Comparison of ENCODE assay signal across 11 cellular contexts in the genomic region with DNA sequence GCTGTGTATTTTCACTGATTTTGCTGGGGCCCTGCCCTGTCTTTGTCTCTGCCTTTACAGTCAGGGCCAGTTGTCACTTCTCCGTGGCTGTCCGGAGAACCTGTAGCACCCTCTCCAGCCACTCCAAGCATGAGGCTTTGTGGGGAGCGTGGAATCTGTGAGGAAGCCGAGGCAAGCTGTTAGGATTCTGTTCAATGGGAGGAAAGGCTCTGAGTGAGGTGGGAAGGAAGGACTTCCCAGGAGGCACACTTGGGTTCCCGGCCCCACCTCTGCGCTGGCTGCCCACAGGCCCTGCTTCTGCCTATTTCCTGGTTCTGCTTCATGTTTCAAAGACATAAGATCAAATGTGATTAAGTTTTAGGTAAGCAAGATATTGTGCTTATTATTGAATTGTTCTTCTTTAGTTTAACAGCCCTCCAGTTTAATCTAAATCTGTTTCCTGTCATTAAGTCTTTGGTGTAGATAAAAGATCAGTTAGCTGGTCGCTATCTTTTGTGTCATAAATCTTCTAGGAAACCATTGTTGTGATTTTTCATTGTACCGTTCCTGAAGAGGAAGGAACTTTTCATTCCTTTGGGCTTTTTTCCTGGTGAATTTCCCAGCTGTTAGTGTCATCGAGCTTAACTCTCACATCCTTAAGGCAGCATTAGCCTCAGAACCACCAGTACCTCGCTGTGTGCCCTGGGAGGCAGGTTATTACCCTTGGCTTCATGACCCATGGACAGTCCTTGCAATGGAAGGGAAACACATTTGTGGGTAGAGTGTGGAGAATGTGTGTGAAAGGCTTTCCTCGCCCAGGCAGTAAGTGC.
DNase-seq lines count a peak whose midpoint lies in the region; ATAC-seq, FAIRE-seq and TF ChIP-seq lines count a peak whose summit lies in the region.
"Had no signal": no experiment of that assay in that cellular context is flagged by ENCODE, and none has a peak within 500 bp of the region (broad histone marks: within the 10 kb centered on the region; RNA-seq: fewer than 3 reads in every experiment).

No MANE protein-coding gene starts in this region.

- CTCF ChIA-PET in CD4-positive, alpha-beta memory T cell (lab: Charles Lee; ENCODE audit: partially characterized antibody), result interaction anchor here (0.6 to 4.2 kb wide), 6 partner anchors 8 to 576 kb away, joined by 3 to 37 read pairs (median 6); no protein-coding TSS in a partner anchor

- ATAC-seq in GM18519 (IDR thresholded peaks at IDR 0.05; ENCODE audit: low FRiP score, unreplicated experiment), result no peak
- no peak for ATAC-seq in HG03108 (IDR thresholded peaks at IDR 0.05; ENCODE audit: unreplicated experiment)

- TF ChIP-seq EP300 in sigmoid colon (IDR thresholded peaks at IDR 0.05), result no peak

- no peaks in the 10 kb centered on the region for H3K27me3 ChIP-seq in CD4-positive, alpha-beta memory T cell (ENCODE audit: insufficient read depth, low read length)
- H3K27me3 ChIP-seq in sigmoid colon, result no peaks in the 10 kb centered on the region
- H3K27me3 ChIP-seq: foreskin keratinocyte had no signal

- H3K36me3 ChIP-seq in CD4-positive, alpha-beta memory T cell (ENCODE audit: insufficient read depth, low read length), result no peaks in the 10 kb centered on the region
- no peaks in the 10 kb centered on the region for H3K36me3 ChIP-seq in sigmoid colon

- POLR2A ChIA-PET in CD4-positive, alpha-beta memory T cell (lab: Charles Lee; ENCODE audit: partially characterized antibody), result interaction anchor here (0.6 to 2.1 kb wide), 9 partner anchors 9 to 951 kb away, joined by 3 to 16 read pairs (median 4); a partner anchor contains a TSS

- H3K9me3 Mint-ChIP-seq in CD4-positive, alpha-beta memory T cell, result peaks cover 0 to 5% (median 0%) of the 10 kb centered on the region in 8 donors
- peaks cover 26% of the 10 kb centered on the region for H3K9me3 Mint-ChIP-seq in T-helper 2 cell treated with Interferon-gamma antibody and Interleukin-4, amounts not matched to agents 5 μg/mL and 100 μg/mL, for 36 hours

- no peak for FAIRE-seq in urothelium cell line (lab: Jason Lieb, UNC)

- intact Hi-C loops in CD4-positive, alpha-beta memory T cell (cut with micrococcal nuclease), result loop anchor here (2.0 to 10.0 kb wide), 3 partner anchors 182 to 532 kb away; a partner anchor contains a TSS
- intact Hi-C loops in sigmoid colon (cut with DNase I), result no loop called here

- H3K36me3 Mint-ChIP-seq in CD4-positive, alpha-beta memory T cell, result peaks cover 0 to 5% of the 10 kb centered on the region in 2 donors
- peaks cover 27% of the 10 kb centered on the region for H3K36me3 Mint-ChIP-seq in T-helper 2 cell treated with Interferon-gamma antibody and Interleukin-4, amounts not matched to agents 5 μg/mL and 100 μg/mL, for 36 hours (ENCODE audit: low read depth)

- no peak for DNase-seq in CD4-positive, alpha-beta memory T cell
- DNase-seq in T-helper 2 cell treated with Interferon-gamma antibody and Interleukin-4, amounts not matched to agents 5 μg/mL and 100 μg/mL, for 36 hours (ENCODE audit: low spot score), result no peak
- DNase-seq in fibroblast of villous mesenchyme (ENCODE audit: low read depth) (peak; percentile 6), sigmoid colon (peak; percentile 29), urothelium cell line (ENCODE audit: low spot score) (no peak), RKO (ENCODE audit: low spot score) (no peak)
- DNase-seq: Calu3, NCI-H226 had no signal

- no peak overlapping the region for H3K4me3 ChIP-seq in CD4-positive, alpha-beta memory T cell (ENCODE audit: low read length in 2 of 2)
- no peak overlapping the region for H3K4me3 ChIP-seq in fibroblast of villous mesenchyme (ENCODE audit: low read depth, low read length)
- no peak overlapping the region for H3K4me3 ChIP-seq in sigmoid colon

- no peak for TF ChIP-seq POLR2A in sigmoid colon (IDR thresholded peaks at IDR 0.05)

- H3K4me1 ChIP-seq in CD4-positive, alpha-beta memory T cell (ENCODE audit: insufficient read depth, low read length), result peaks cover 96% of the 10 kb centered on the region
- peaks cover 0 to 8% (median 2%) of the 10 kb centered on the region in 4 donors for H3K4me1 ChIP-seq in sigmoid colon

- H3K27ac Mint-ChIP-seq in CD4-positive, alpha-beta memory T cell, result peak overlapping the region; percentile 87 to 96 (median 95)
- peak overlapping the region; percentile 97 for H3K27ac Mint-ChIP-seq in T-helper 2 cell treated with Interferon-gamma antibody and Interleukin-4, amounts not matched to agents 5 μg/mL and 100 μg/mL, for 36 hours

- 26 to 48% methylated on average over 11 of the region's 11 CpGs for WGBS in sigmoid colon, 2 donors

- H3K4me1 Mint-ChIP-seq in CD4-positive, alpha-beta memory T cell, result peaks cover 61 to 98% (median 84%) of the 10 kb centered on the region in 4 donors
- H3K4me1 Mint-ChIP-seq in T-helper 2 cell treated with Interferon-gamma antibody and Interleukin-4, amounts not matched to agents 5 μg/mL and 100 μg/mL, for 36 hours (ENCODE audit: low read depth), result peaks cover 67% of the 10 kb centered on the region

- H3K4me3 Mint-ChIP-seq in CD4-positive, alpha-beta memory T cell, result peak overlapping the region in 7 of 8 donors; percentile 33 to 82 (median 71)
- peak overlapping the region; percentile 84 for H3K4me3 Mint-ChIP-seq in T-helper 2 cell treated with Interferon-gamma antibody and Interleukin-4, amounts not matched to agents 5 μg/mL and 100 μg/mL, for 36 hours

- H3K9me3 ChIP-seq in CD4-positive, alpha-beta memory T cell (ENCODE audit: control insufficient read depth in 1 of 2, low read length in 2 of 2), result no peaks in the 10 kb centered on the region
- peaks cover 0 to 2% (median 0%) of the 10 kb centered on the region in 4 donors for H3K9me3 ChIP-seq in sigmoid colon

- H3K27ac ChIP-seq in CD4-positive, alpha-beta memory T cell (ENCODE audit: low read depth, low read length), result peak overlapping the region; percentile 32
- H3K27ac ChIP-seq in sigmoid colon, result peak overlapping the region in 3 of 4 donors; percentile 15 to 63 (median 32)

- TF ChIP-seq CTCF in fibroblast of villous mesenchyme (IDR thresholded peaks at IDR 0.05; ENCODE audit: insufficient read depth, low read depth, low read length) (no peak), sigmoid colon (IDR thresholded peaks at IDR 0.05) (no peak)

- no peaks in the 10 kb centered on the region for H3K27me3 Mint-ChIP-seq in CD4-positive, alpha-beta memory T cell
- no peaks in the 10 kb centered on the region for H3K27me3 Mint-ChIP-seq in T-helper 2 cell treated with Interferon-gamma antibody and Interleukin-4, amounts not matched to agents 5 μg/mL and 100 μg/mL, for 36 hours (ENCODE audit: low read depth)

Comparison
In these comparisons a context has a peak if more than half of its experiments do, and no peak if none do; other contexts are left out.
1. DNase-seq: peak in fibroblast of villous mesenchyme (single experiment) and sigmoid colon (single experiment); none in CD4-positive, alpha-beta memory T cell (0 of 5), T-helper 2 cell treated with Interferon-gamma antibody and Interleukin-4, amounts not matched to agents 5 μg/mL and 100 μg/mL, for 36 hours (single experiment), urothelium cell line (single experiment) and RKO (single experiment).